ENCODE assay signal across 31 cellular contexts in the genomic region with DNA sequence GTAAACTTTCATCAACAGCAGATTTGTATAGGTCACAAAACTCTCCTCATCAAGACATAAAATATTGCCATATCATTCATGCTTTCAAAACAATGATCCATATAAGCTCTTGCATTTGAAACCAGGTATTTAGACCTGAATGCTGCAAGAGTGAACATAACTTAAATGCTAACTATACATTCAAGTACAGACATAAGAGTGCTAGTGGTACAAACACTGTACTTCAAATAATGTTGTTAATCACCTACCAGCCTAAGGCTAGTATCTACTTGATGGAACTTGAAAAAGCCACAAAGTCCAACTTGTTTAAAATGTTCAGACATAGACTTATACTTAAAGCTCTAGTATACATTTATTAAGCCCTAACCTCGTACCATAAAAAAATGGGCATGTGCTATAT. TPM values are rescaled to one million over a fixed set of nuclear protein-coding genes. Genes with fewer than 3 reads are reported as not detected.
A peak's percentile ranks its signal among the peaks of the same experiment; 100 is the strongest.
DNase-seq lines count a peak whose midpoint lies in the region; ATAC-seq, FAIRE-seq and TF ChIP-seq lines count a peak whose summit lies in the region.
"Had no signal": no experiment of that assay in that cellular context is flagged by ENCODE, and none has a peak within 500 bp of the region (broad histone marks: within the 10 kb centered on the region; RNA-seq: fewer than 3 reads in every experiment).

No MANE protein-coding gene starts in this region.

- no peaks in the 10 kb centered on the region for H3K9me2 ChIP-seq in PC-3 (replicated peaks; ENCODE audit: low read length)

- H3K9me3 ChIP-seq in PC-3 (ENCODE audit: low read length) = no peaks in the 10 kb centered on the region
- H3K9me3 ChIP-seq: BE2C had no signal

- no peaks in the 10 kb centered on the region for H3F3A ChIP-seq in PC-3 (ENCODE audit: low read length, unreplicated experiment)

- H4K20me1 ChIP-seq in PC-3 (ENCODE audit: low read length) = no peaks in the 10 kb centered on the region
- H4K20me1 ChIP-seq: BLaER1 had no signal

- no peaks in the 10 kb centered on the region for H3K79me2 ChIP-seq in PC-3 (ENCODE audit: low read length)

- intact Hi-C loops in PC-3 (cut with micrococcal nuclease) = no loop called here

- POLR2A ChIA-PET in PC-3 (lab: Charles Lee; ENCODE audit: unreplicated experiment) = no interaction called here

- no peaks in the 10 kb centered on the region for H3K27me3 ChIP-seq in bronchial epithelial cell (ENCODE audit: control insufficient read depth, insufficient read depth, low read length)
- H3K27me3 ChIP-seq in foreskin keratinocyte = peaks cover 9% of the 10 kb centered on the region
- H3K27me3 ChIP-seq in PC-3 (ENCODE audit: low read length) = no peaks in the 10 kb centered on the region
- H3K27me3 ChIP-seq: BE2C, BLaER1 had no signal

- BruUV-seq in PC-3 (replicated peaks; lab: Mats Ljungman, UMichigan) = no TSS peak

- H3K36me3 ChIP-seq in bronchial epithelial cell (ENCODE audit: control insufficient read depth, insufficient read depth, low read length) (no peaks in the 10 kb centered on the region), PC-3 (ENCODE audit: low read depth, low read length) (no peaks in the 10 kb centered on the region)
- H3K36me3 ChIP-seq: BE2C, BLaER1 had no signal

- no peak overlapping the region for H3K4me2 ChIP-seq in PC-3 (ENCODE audit: low read length)
- H3K4me2 ChIP-seq: BLaER1 had no signal

- no peak overlapping the region for H2AFZ ChIP-seq in PC-3 (ENCODE audit: low read length)

- DNase-seq in bronchial epithelial cell (ENCODE audit: low read depth) (peak; percentile 42), epithelial cell of esophagus (ENCODE audit: low read depth) (peak; percentile 33), foreskin keratinocyte (peak; percentile 19 to 39), PC-3 (no peak)
- DNase-seq: 8988T; ACHN; BE2C; C1 segment of cervical spinal cord; CD4-positive, alpha-beta memory T cell; CD4-positive, CD25-positive, alpha-beta regulatory T cell; CD8-positive, alpha-beta memory T cell; COR-L47; DMS 273 treated with DMSO at 0.1 percent for 48 hours; DMS153; DMS53; DMS79; DND-41; EL; GDM1 had no signal

- no peak overlapping the region for H3K4me3 ChIP-seq in bronchial epithelial cell (ENCODE audit: low read depth, low read length)
- H3K4me3 ChIP-seq in epithelial cell of esophagus (ENCODE audit: low read length) = no peak overlapping the region
- no peak overlapping the region for H3K4me3 ChIP-seq in PC-3 (ENCODE audit: low read length)
- H3K4me3 ChIP-seq: BLaER1, GM12878 had no signal

- H3K4me1 ChIP-seq in foreskin keratinocyte (no peaks in the 10 kb centered on the region), PC-3 (ENCODE audit: insufficient read depth, low read length) (no peaks in the 10 kb centered on the region)
- H3K4me1 ChIP-seq: BE2C, BLaER1 had no signal

- H3K9ac ChIP-seq in PC-3 (ENCODE audit: low read length) = no peak overlapping the region
- H3K9ac ChIP-seq: BLaER1 had no signal

- no peak overlapping the region for H3K27ac ChIP-seq in foreskin keratinocyte
- no peak overlapping the region for H3K27ac ChIP-seq in PC-3 (ENCODE audit: low read length)
- H3K27ac ChIP-seq: BLaER1 had no signal

- ATAC-seq in foreskin keratinocyte (no peak), HG03280 (IDR thresholded peaks at IDR 0.05; ENCODE audit: unreplicated experiment) (no peak), HG02870 (IDR thresholded peaks at IDR 0.05; ENCODE audit: unreplicated experiment) (no peak), PC-3 (no peak)
- ATAC-seq: GM12878 had no signal

- TF ChIP-seq CTCF in bronchial epithelial cell (IDR thresholded peaks at IDR 0.05; ENCODE audit: insufficient read depth, low read length, severe bottlenecking) = no peak
- TF ChIP-seq CTCF in epithelial cell of esophagus (IDR thresholded peaks at IDR 0.05; ENCODE audit: insufficient read depth, low read depth, low read length, missing control alignments) = no peak
- TF ChIP-seq CTCF in foreskin keratinocyte (conservative IDR thresholded peaks at IDR 0.05) = no peak
- TF ChIP-seq CTCF in PC-3 (conservative IDR thresholded peaks at IDR 0.05; ENCODE audit: low read depth, low read length) = no peak

- no peak for FAIRE-seq in bronchial epithelial cell (lab: Jason Lieb, UNC)
- FAIRE-seq: A204.1, GM12878, GM12892, GM18507 had no signal

- CTCF ChIA-PET in PC-3 (lab: Charles Lee) = no interaction called here

RNA-seq across cellular contexts. Expression of gene GSTA2, which starts 16.0 kb away (rescaled TPM):
- total RNA-seq in bronchial epithelial cell (not detected in 2 replicates), foreskin keratinocyte (not detected in 2 replicates), PC-3 (2014; rRNA removed) (not detected in 2 replicates)
- polyA plus RNA-seq in foreskin keratinocyte = not detected in 2 replicates
- total RNA-seq: A673; CD4-positive, alpha-beta memory T cell; CD4-positive, CD25-positive, alpha-beta regulatory T cell; CD8-positive, alpha-beta memory T cell; Daoy; G401; GM12878 had no signal
- polyA plus RNA-seq: AG04450; CD14-positive monocyte; CD4-positive, alpha-beta memory T cell; CD4-positive, CD25-positive, alpha-beta regulatory T cell; CD8-positive, alpha-beta memory T cell; GM12878 had no signal

RNA-seq across cellular contexts. Expression of gene GSTA1, which starts 24.4 kb away (rescaled TPM):
- total RNA-seq in bronchial epithelial cell (0.26 TPM in 1 of 2 replicates, not detected in the other), foreskin keratinocyte (not detected in 2 replicates), PC-3 (2014; rRNA removed) (not detected in 2 replicates)
- not detected in 2 replicates for polyA plus RNA-seq in foreskin keratinocyte
- total RNA-seq: A673; CD4-positive, alpha-beta memory T cell; CD4-positive, CD25-positive, alpha-beta regulatory T cell; CD8-positive, alpha-beta memory T cell; Daoy; G401 had no signal
- polyA plus RNA-seq: AG04450; CD14-positive monocyte; CD4-positive, alpha-beta memory T cell; CD4-positive, CD25-positive, alpha-beta regulatory T cell; CD8-positive, alpha-beta memory T cell; GM12878 had no signal
